Comparison of ENCODE assay signal across 5 cellular contexts in genomic region chr5:130397727-130398126, GRCh38.
DNase-seq lines count a peak whose midpoint lies in the region; ATAC-seq, FAIRE-seq and TF ChIP-seq lines count a peak whose summit lies in the region.
"Not testable (repeated sequence)": the region's sequence is repeated elsewhere in the genome, so short reads cannot be mapped to it uniquely, and the experiment has no call there.

No MANE protein-coding gene starts in this region.

- TF ChIP-seq RAD21 in A549 (conservative IDR thresholded peaks at IDR 0.05 in 1 of 2, IDR thresholded peaks at IDR 0.05 in 1 of 2) = not testable (repeated sequence)

- not testable (repeated sequence) for TF ChIP-seq EP300 in A549 (IDR thresholded peaks at IDR 0.05)

- H3K27ac ChIP-seq in A549; GM23338 (ENCODE audit: low read depth); colonic mucosa: not testable (repeated sequence)

- 70% methylated on average over 1 of the region's 1 CpG for WGBS in A549 (ENCODE audit: missing lambda C conversion rate)

- not testable (repeated sequence) for H3K36me3 ChIP-seq in GM23338 (ENCODE audit: insufficient read depth); colonic mucosa

- peak overlapping the region; percentile 19; the same call in 1 of the 2 replicates for H3K27ac Mint-ChIP-seq in GM23338

- peaks cover 13% of the 10 kb centered on the region; the same call in 1 of the 2 replicates for H3K9me2 ChIP-seq in GM23338 (ENCODE audit: insufficient read depth)

- not testable (repeated sequence) for H3K4me3 ChIP-seq in A549, GM23338, colonic mucosa

- intact Hi-C loops in colonic mucosa (cut with DNase I); left colon (cut with DNase I, micrococcal nuclease): not testable (repeated sequence)

- DNase-seq in A549 (ENCODE audit: low read depth in 1 of 2, low spot score in 1 of 2); GM23338 (ENCODE audit: low spot score): not testable (repeated sequence)
- DNase-seq in colonic mucosa (peak; percentile 72), left colon (peak; percentile 45 to 50), mucosa of gallbladder (ENCODE audit: low spot score) (peak; percentile 27)

- POLR2A ChIA-PET in A549 (lab: Yijun Ruan, JAX) = not testable (repeated sequence)

- ATAC-seq in A549, GM23338: not testable (repeated sequence)
- ATAC-seq in left colon = peak; percentile 81

- H2AFZ ChIP-seq in GM23338 = peak overlapping the region; percentile 1; the same call in 1 of the 2 replicates

- H3F3A ChIP-seq in GM23338 (replicated peaks; ENCODE audit: low read depth) = not testable (repeated sequence)

- not testable (repeated sequence) for H3K27me3 ChIP-seq in GM23338 (ENCODE audit: insufficient read depth); colonic mucosa

- H4K20me1 ChIP-seq in GM23338 (replicated peaks; ENCODE audit: insufficient read depth) = not testable (repeated sequence)

- not testable (repeated sequence) for H3K4me2 ChIP-seq in A549, GM23338

- not testable (repeated sequence) for TF ChIP-seq POLR2A in A549 (IDR thresholded peaks at IDR 0.05; ENCODE audit: low read length)

- CTCF ChIA-PET in A549 (lab: Yijun Ruan, JAX) = not testable (repeated sequence)

- H3K79me2 ChIP-seq in GM23338 (replicated peaks; ENCODE audit: insufficient read depth) = not testable (repeated sequence)

- H3K9ac ChIP-seq in colonic mucosa (ENCODE audit: low read depth in 2 of 2, low read length in 2 of 2) = not testable (repeated sequence)

- peaks cover 11% of the 10 kb centered on the region; the same call in 2 of the 3 replicates for H3K4me1 Mint-ChIP-seq in GM23338

- not testable (repeated sequence) for H3K4me3 Mint-ChIP-seq in GM23338

- H3K4me1 ChIP-seq in A549 (peaks cover 12% of the 10 kb centered on the region; the same call in 2 of the 3 replicates), GM23338 (ENCODE audit: insufficient read depth) (peaks cover 10% of the 10 kb centered on the region)
- H3K4me1 ChIP-seq in colonic mucosa = not testable (repeated sequence)

- not testable (repeated sequence) for H3K9me3 ChIP-seq in A549, colonic mucosa

- H3K27me3 Mint-ChIP-seq in GM23338 (ENCODE audit: insufficient read depth, low read depth, poor library complexity) = not testable (repeated sequence)

- TF ChIP-seq CTCF in A549 (IDR thresholded peaks at IDR 0.05); GM23338 (conservative IDR thresholded peaks at IDR 0.05; ENCODE audit: low read depth in 2 of 2); colonic mucosa (IDR thresholded peaks at IDR 0.05): not testable (repeated sequence)

- not testable (repeated sequence) for H3K9me3 Mint-ChIP-seq in GM23338

- peak; percentile 54 for FAIRE-seq in A549 (lab: Jason Lieb, UNC)

- H3K36me3 Mint-ChIP-seq in GM23338 (ENCODE audit: low read depth) = not testable (repeated sequence)
